8 cellular contexts compared by ENCODE assay signal in genomic region chr12:3727877-3728632, GRCh38. TPM values are rescaled to one million over a fixed set of nuclear protein-coding genes. Genes with fewer than 3 reads are reported as not detected.
DNase-seq lines count a peak whose midpoint lies in the region; ATAC-seq and TF ChIP-seq lines count a peak whose summit lies in the region.

No MANE protein-coding gene starts in this region.

- no peaks in the 10 kb centered on the region for H3K9me3 ChIP-seq in mucosa of descending colon

- no peak overlapping the region for H3K4me3 Mint-ChIP-seq in osteocyte (ENCODE audit: unreplicated experiment)

- no peaks in the 10 kb centered on the region for H3K9me3 Mint-ChIP-seq in osteocyte (ENCODE audit: unreplicated experiment)

- no peak overlapping the region for H3K27ac Mint-ChIP-seq in osteocyte (ENCODE audit: unreplicated experiment)

- no peaks in the 10 kb centered on the region for H3K4me1 Mint-ChIP-seq in osteocyte (ENCODE audit: unreplicated experiment)

- peaks cover 47% of the 10 kb centered on the region for H3K4me1 ChIP-seq in mucosa of descending colon (ENCODE audit: low read depth)

- H3K36me3 Mint-ChIP-seq in osteocyte (ENCODE audit: unreplicated experiment), result no peaks in the 10 kb centered on the region

- DNase-seq in AG10803 (ENCODE audit: low read depth) (peak; percentile 71), mucosa of descending colon (no peak), osteocyte (ENCODE audit: extremely low spot score, unreplicated experiment) (no peak), NCI-H226 (no peak), glomerular visceral epithelial cell (ENCODE audit: extremely low spot score) (no peak)
- DNase-seq in activated CD4-positive, alpha-beta T cell treated with anti-CD3 and anti-CD28 coated beads, Interleukin-2, amount 50 U/mL, for 48 hours, result peak; percentile 33 to 42

- TF ChIP-seq CTCF in AG10803 (conservative IDR thresholded peaks at IDR 0.05; ENCODE audit: low read length) (no peak), mucosa of descending colon (IDR thresholded peaks at IDR 0.05) (no peak), osteocyte (IDR thresholded peaks at IDR 0.05) (no peak)

- no peaks in the 10 kb centered on the region for H3K36me3 ChIP-seq in mucosa of descending colon (ENCODE audit: low read depth)

- peaks cover 8% of the 10 kb centered on the region for H3K27me3 Mint-ChIP-seq in osteocyte (ENCODE audit: unreplicated experiment)

- ATAC-seq in GM19035 (IDR thresholded peaks at IDR 0.05; ENCODE audit: unreplicated experiment) (peak; percentile 90), HG03442 (IDR thresholded peaks at IDR 0.05; ENCODE audit: unreplicated experiment) (peak; percentile 89), mucosa of descending colon (peak; percentile 1)

- no peak overlapping the region for H3K4me3 ChIP-seq in AG10803 (ENCODE audit: low read length)
- no peak overlapping the region for H3K4me3 ChIP-seq in mucosa of descending colon

- intact Hi-C loops in mucosa of descending colon (cut with DNase I, micrococcal nuclease), result no loop called here

RNA-seq across cellular contexts. Expression of gene CRACR2A, which starts 24.9 kb away (rescaled TPM):
- total RNA-seq in mucosa of descending colon, result 10 to 100 TPM; 26.9 to 72.5 (median 69.7) TPM
- total RNA-seq in osteocyte, result 0.08 and 0.13 TPM in 2 replicates

Comparison
In these comparisons a context has a peak if more than half of its experiments do, and no peak if none do; other contexts are left out.
1. DNase-seq: peak in AG10803 (single experiment) and activated CD4-positive, alpha-beta T cell treated with anti-CD3 and anti-CD28 coated beads, Interleukin-2, amount 50 U/mL, for 48 hours (2 of 2); none in mucosa of descending colon (0 of 3), osteocyte (single experiment), NCI-H226 (single experiment) and glomerular visceral epithelial cell (single experiment).
2. ATAC-seq: peak in every context shown above with its lines; median percentile 90 in GM19035; 89 in HG03442; 1 in mucosa of descending colon.
3. RNA of gene CRACR2A, which starts 24.9 kb away (total RNA-seq): 26.9 to 72.5 TPM in mucosa of descending colon; 0.08 to 0.13 TPM in osteocyte; every median in the first group is over 10 times any median in the second.